ENCODE assay signal across 20 cellular contexts in genomic region chr12:101908395-101908794, GRCh38. TPM values are rescaled to one million over a fixed set of nuclear protein-coding genes. Genes with fewer than 3 reads are reported as not detected.
DNase-seq lines count a peak whose midpoint lies in the region; ATAC-seq, FAIRE-seq and TF ChIP-seq lines count a peak whose summit lies in the region.
"Had no signal": no experiment of that assay in that cellular context is flagged by ENCODE, and none has a peak within 500 bp of the region (broad histone marks: within the 10 kb centered on the region; RNA-seq: fewer than 3 reads in every experiment).

No MANE protein-coding gene starts in this region.

- H3K36me3 ChIP-seq in PC-3 (ENCODE audit: low read depth, low read length): no peaks in the 10 kb centered on the region
- peaks cover 0 to 48% of the 10 kb centered on the region in 2 donors for H3K36me3 ChIP-seq in left lung

- peak overlapping the region; percentile 81 for H3K27ac Mint-ChIP-seq in stimulated activated naive B cell treated with anti-CD40 and anti-IgM and Interleukin-4, amounts not matched to agents 10 μg/mL and 1 μg/mL and 100 μg/mL, for 72 hours
- no peak overlapping the region for H3K27ac Mint-ChIP-seq in activated CD4-positive, alpha-beta memory T cell treated with anti-CD3 and anti-CD28 coated beads for 36 hours
- H3K27ac Mint-ChIP-seq: activated CD4-positive, alpha-beta T cell treated with anti-CD3 and anti-CD28 coated beads, Interleukin-2, amount 10 ng/mL, durations not matched to agents 24 days and 14 days; activated naive CD4-positive, alpha-beta T cell treated with anti-CD3 and anti-CD28 coated beads, Interleukin-2, amount 10 ng/mL, durations not matched to agents 7 days and 5 days; CD8-positive, alpha-beta T cell had no signal

- ATAC-seq in PC-3 (no peak), left lung (peak; percentile 51)
- ATAC-seq in stimulated activated naive B cell treated with anti-CD40 and anti-IgM and Interleukin-4, amounts not matched to agents 10 μg/mL and 1 μg/mL and 100 μg/mL, for 72 hours (replicated peaks): no peak
- ATAC-seq: CD8-positive, alpha-beta T cell; SK-N-SH treated with all-trans-retinoic acid at 6 μM for 48 hours had no signal

- H3K9me3 Mint-ChIP-seq in stimulated activated naive B cell treated with anti-CD40 and anti-IgM and Interleukin-4, amounts not matched to agents 10 μg/mL and 1 μg/mL and 100 μg/mL, for 72 hours: no peaks in the 10 kb centered on the region
- no peaks in the 10 kb centered on the region for H3K9me3 Mint-ChIP-seq in activated CD4-positive, alpha-beta memory T cell treated with anti-CD3 and anti-CD28 coated beads for 36 hours
- H3K9me3 Mint-ChIP-seq: activated CD4-positive, alpha-beta T cell treated with anti-CD3 and anti-CD28 coated beads, Interleukin-2, amount 10 ng/mL, durations not matched to agents 24 days and 14 days; activated naive CD4-positive, alpha-beta T cell treated with anti-CD3 and anti-CD28 coated beads, Interleukin-2, amount 10 ng/mL, durations not matched to agents 7 days and 5 days; CD8-positive, alpha-beta T cell had no signal

- no peak overlapping the region for H2AFZ ChIP-seq in PC-3 (ENCODE audit: low read length)

- TF ChIP-seq CTCF in PC-3 (conservative IDR thresholded peaks at IDR 0.05; ENCODE audit: low read depth, low read length) (no peak), left lung (IDR thresholded peaks at IDR 0.05) (no peak)

- H3K27me3 Mint-ChIP-seq in stimulated activated naive B cell treated with anti-CD40 and anti-IgM and Interleukin-4, amounts not matched to agents 10 μg/mL and 1 μg/mL and 100 μg/mL, for 72 hours: no peaks in the 10 kb centered on the region
- no peaks in the 10 kb centered on the region for H3K27me3 Mint-ChIP-seq in activated CD4-positive, alpha-beta memory T cell treated with anti-CD3 and anti-CD28 coated beads for 36 hours
- H3K27me3 Mint-ChIP-seq: activated CD4-positive, alpha-beta T cell treated with anti-CD3 and anti-CD28 coated beads, Interleukin-2, amount 10 ng/mL, durations not matched to agents 24 days and 14 days; activated naive CD4-positive, alpha-beta T cell treated with anti-CD3 and anti-CD28 coated beads, Interleukin-2, amount 10 ng/mL, durations not matched to agents 7 days and 5 days had no signal

- H3K9me3 ChIP-seq in PC-3 (ENCODE audit: low read length) (no peaks in the 10 kb centered on the region), left lung (no peaks in the 10 kb centered on the region)
- H3K9me3 ChIP-seq: neutrophil, testis had no signal

- no peaks in the 10 kb centered on the region for H3K9me2 ChIP-seq in PC-3 (replicated peaks; ENCODE audit: low read length)

- H3K79me2 ChIP-seq in PC-3 (ENCODE audit: low read length): no peaks in the 10 kb centered on the region

- peak overlapping the region; percentile 17 to 19 for H3K4me3 Mint-ChIP-seq in stimulated activated naive B cell treated with anti-CD40 and anti-IgM and Interleukin-4, amounts not matched to agents 10 μg/mL and 1 μg/mL and 100 μg/mL, for 72 hours
- H3K4me3 Mint-ChIP-seq in activated CD4-positive, alpha-beta memory T cell treated with anti-CD3 and anti-CD28 coated beads for 36 hours: no peak overlapping the region
- H3K4me3 Mint-ChIP-seq: activated CD4-positive, alpha-beta T cell treated with anti-CD3 and anti-CD28 coated beads, Interleukin-2, amount 10 ng/mL, durations not matched to agents 24 days and 14 days; activated naive CD4-positive, alpha-beta T cell treated with anti-CD3 and anti-CD28 coated beads, Interleukin-2, amount 10 ng/mL, durations not matched to agents 7 days and 5 days had no signal

- no peaks in the 10 kb centered on the region for H4K20me1 ChIP-seq in PC-3 (ENCODE audit: low read length)

- intact Hi-C loops in PC-3 (cut with micrococcal nuclease): loop anchor here (2.0 kb wide), 1 partner anchor 14 kb away; no protein-coding TSS in a partner anchor
- intact Hi-C loops in left lung (cut with DNase I): no loop called here
- intact Hi-C loops in activated CD4-positive, alpha-beta memory T cell treated with anti-CD3 and anti-CD28 coated beads for 36 hours (cut with micrococcal nuclease): no loop called here

- peaks cover 17 to 36% of the 10 kb centered on the region in 2 donors for H3K4me1 Mint-ChIP-seq in stimulated activated naive B cell treated with anti-CD40 and anti-IgM and Interleukin-4, amounts not matched to agents 10 μg/mL and 1 μg/mL and 100 μg/mL, for 72 hours
- no peaks in the 10 kb centered on the region for H3K4me1 Mint-ChIP-seq in activated CD4-positive, alpha-beta memory T cell treated with anti-CD3 and anti-CD28 coated beads for 36 hours (ENCODE audit: low read depth)
- H3K4me1 Mint-ChIP-seq: activated CD4-positive, alpha-beta T cell treated with anti-CD3 and anti-CD28 coated beads, Interleukin-2, amount 10 ng/mL, durations not matched to agents 24 days and 14 days; activated naive CD4-positive, alpha-beta T cell treated with anti-CD3 and anti-CD28 coated beads, Interleukin-2, amount 10 ng/mL, durations not matched to agents 7 days and 5 days had no signal

- no peak for DNase-seq in GM12892 (ENCODE audit: insufficient read length)
- DNase-seq in PC-3: peak; percentile 48
- no peak for DNase-seq in left lung
- DNase-seq in stimulated activated naive B cell treated with anti-CD40 and anti-IgM and Interleukin-4, amounts not matched to agents 10 μg/mL and 1 μg/mL and 100 μg/mL, for 72 hours: no peak
- no peak for DNase-seq in activated naive CD4-positive, alpha-beta T cell treated with anti-CD3 and anti-CD28 coated beads, Interleukin-2, amount 50 U/mL, for 16 hours
- no peak for DNase-seq in RKO (ENCODE audit: low spot score)
- no peak for DNase-seq in activated CD4-positive, alpha-beta memory T cell treated with anti-CD3 and anti-CD28 coated beads for 36 hours
- DNase-seq: activated CD4-positive, alpha-beta T cell treated with anti-CD3 and anti-CD28 coated beads, Interleukin-2, amount 10 ng/mL, durations not matched to agents 24 days and 14 days; activated naive CD4-positive, alpha-beta T cell treated with anti-CD3 and anti-CD28 coated beads, Interleukin-2, amount 10 ng/mL, durations not matched to agents 7 days and 5 days; amygdala; CD8-positive, alpha-beta T cell; cortex of kidney; DMS79; NCI-H1694 treated with DMSO at 0.1 percent for 48 hours; NCI-H526; testis had no signal

- H3K27me3 ChIP-seq in PC-3 (ENCODE audit: low read length): no peaks in the 10 kb centered on the region
- no peaks in the 10 kb centered on the region for H3K27me3 ChIP-seq in left lung
- H3K27me3 ChIP-seq: neutrophil, testis had no signal

- H3K4me3 ChIP-seq in PC-3 (ENCODE audit: low read length): no peak overlapping the region
- H3K4me3 ChIP-seq in left lung: no peak overlapping the region
- H3K4me3 ChIP-seq: testis had no signal

- H3K36me3 Mint-ChIP-seq in stimulated activated naive B cell treated with anti-CD40 and anti-IgM and Interleukin-4, amounts not matched to agents 10 μg/mL and 1 μg/mL and 100 μg/mL, for 72 hours: peaks cover 0 to 4% of the 10 kb centered on the region in 2 donors
- H3K36me3 Mint-ChIP-seq in activated CD4-positive, alpha-beta memory T cell treated with anti-CD3 and anti-CD28 coated beads for 36 hours: no peaks in the 10 kb centered on the region
- H3K36me3 Mint-ChIP-seq: activated naive CD4-positive, alpha-beta T cell treated with anti-CD3 and anti-CD28 coated beads, Interleukin-2, amount 10 ng/mL, durations not matched to agents 7 days and 5 days; CD8-positive, alpha-beta T cell had no signal

- BruUV-seq in PC-3 (replicated peaks; lab: Mats Ljungman, UMichigan): no TSS peak

- H3K27ac ChIP-seq in PC-3 (ENCODE audit: low read length) (no peak overlapping the region), left lung (peak overlapping the region; percentile 54 to 79)
- H3K27ac ChIP-seq: neutrophil, testis had no signal

- H3F3A ChIP-seq in PC-3 (ENCODE audit: low read length, unreplicated experiment): no peaks in the 10 kb centered on the region

- 0 out of 2 replicates have a peak overlapping the region, but pooled peaks have one; percentile 5 for H3K4me2 ChIP-seq in PC-3 (ENCODE audit: low read length)

- TF ChIP-seq POLR2A in GM12892 (IDR thresholded peaks at IDR 0.05; ENCODE audit: low read depth, low read length): no peak

- peak; percentile 50 for FAIRE-seq in GM12892 (lab: Jason Lieb, UNC)
- FAIRE-seq: endometrium, keratinocyte had no signal

- H3K4me1 ChIP-seq in PC-3 (ENCODE audit: insufficient read depth, low read length): peaks cover 21% of the 10 kb centered on the region
- peaks cover 0 to 47% of the 10 kb centered on the region in 2 donors for H3K4me1 ChIP-seq in left lung
- H3K4me1 ChIP-seq: testis had no signal

- CTCF ChIA-PET in PC-3 (lab: Charles Lee): no interaction called here
- CTCF ChIA-PET in activated CD4-positive, alpha-beta memory T cell treated with anti-CD3 and anti-CD28 coated beads for 36 hours (lab: Charles Lee): no interaction called here

- POLR2A ChIA-PET in PC-3 (lab: Charles Lee; ENCODE audit: unreplicated experiment): no interaction called here
- POLR2A ChIA-PET in activated CD4-positive, alpha-beta memory T cell treated with anti-CD3 and anti-CD28 coated beads for 36 hours (lab: Charles Lee): no interaction called here

- no peak overlapping the region for H3K9ac ChIP-seq in PC-3 (ENCODE audit: low read length)

RNA-seq across cellular contexts. Expression of gene DRAM1, which starts 31.0 kb away (rescaled TPM):
- 31.5 TPM for polyA plus RNA-seq in GM12892 (2012; ENCODE audit: missing spikeins)
- total RNA-seq in PC-3 (2014; rRNA removed) (4.0 and 5.2 TPM in 2 replicates), left lung (100 to 1,000 TPM; 115 to 167 TPM)
- total RNA-seq in activated CD4-positive, alpha-beta memory T cell treated with anti-CD3 and anti-CD28 coated beads for 36 hours: 1 to 10 TPM; 2.6 to 2.8 TPM

Comparison
In these comparisons a context has a peak if more than half of its experiments do, and no peak if none do; other contexts are left out.
1. RNA of gene DRAM1, which starts 31.0 kb away (total RNA-seq): 115 to 167 TPM in left lung; 4.0 to 5.2 TPM in PC-3 and 2.6 to 2.8 TPM in activated CD4-positive, alpha-beta memory T cell treated with anti-CD3 and anti-CD28 coated beads for 36 hours; every median in the first group is over 10 times any median in the second.